ENCODE assay signal across 36 cellular contexts in the genomic region with DNA sequence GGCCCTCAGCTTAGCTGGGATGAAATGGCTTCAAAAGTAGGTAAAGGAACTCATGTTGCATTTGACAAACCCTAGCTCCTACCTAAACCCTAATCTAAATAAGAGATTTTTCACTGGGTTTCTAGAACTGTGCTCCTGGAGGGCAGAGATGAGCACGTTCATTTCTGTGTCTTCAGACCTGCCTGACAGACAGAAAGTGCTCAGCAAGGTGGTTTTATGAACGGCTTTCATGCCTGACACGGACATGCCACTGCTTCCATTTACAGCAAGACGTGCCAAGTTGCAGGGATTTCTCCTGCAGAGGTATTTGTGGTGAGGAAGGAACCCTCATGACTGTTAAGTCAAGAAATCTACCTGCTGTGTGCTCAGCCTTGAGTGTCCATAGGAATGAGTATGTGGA.
"Had no signal": no experiment of that assay in that cellular context is flagged by ENCODE, and none has a peak within 500 bp of the region (broad histone marks: within the 10 kb centered on the region; RNA-seq: fewer than 3 reads in every experiment).

No MANE protein-coding gene starts in this region.

- H3K27me3 Mint-ChIP-seq: activated CD4-positive, alpha-beta T cell treated with anti-CD3 and anti-CD28 coated beads, Interleukin-2, amount 10 ng/mL, durations not matched to agents 24 days and 14 days; activated naive CD8-positive, alpha-beta T cell treated with anti-CD3 and anti-CD28 coated beads for 36 hours; activated T-helper 17 cell treated with anti-CD3 and anti-CD28 coated beads, Interleukin-2, amount 50 U/mL, for 72 hours had no signal

- H3K9me3 Mint-ChIP-seq: activated T-cell treated with anti-CD3 and anti-CD28 coated beads, Interleukin-2, amount 50 U/mL, for 72 hours; activated T-helper 17 cell treated with anti-CD3 and anti-CD28 coated beads, Interleukin-2, amount 50 U/mL, for 72 hours had no signal

- H3K36me3 ChIP-seq: adrenal gland, brain microvascular endothelial cell, breast epithelium had no signal

- H3K27me3 ChIP-seq: adrenal gland, body of pancreas, brain microvascular endothelial cell, breast epithelium had no signal

- H3K36me3 Mint-ChIP-seq: activated CD4-positive, alpha-beta memory T cell treated with anti-CD3 and anti-CD28 coated beads for 36 hours; activated naive CD4-positive, alpha-beta T cell treated with anti-CD3 and anti-CD28 coated beads, Interleukin-2, amount 50 U/mL, for 72 hours; activated naive CD8-positive, alpha-beta T cell treated with anti-CD3 and anti-CD28 coated beads for 36 hours had no signal

- H3K9me3 ChIP-seq: adrenal gland had no signal

- H3K27ac ChIP-seq: adrenal gland, body of pancreas, brain microvascular endothelial cell, breast epithelium, VCaP had no signal

- H3K4me1 ChIP-seq: breast epithelium had no signal

- H3K4me3 Mint-ChIP-seq: activated B cell treated with CpG ODN at 0.5 μM for 24 hours; activated CD4-positive, alpha-beta memory T cell treated with anti-CD3 and anti-CD28 coated beads for 36 hours; activated CD4-positive, alpha-beta T cell treated with anti-CD3 and anti-CD28 coated beads, Interleukin-2, amount 10 ng/mL, durations not matched to agents 24 days and 14 days; activated CD8-positive, alpha-beta T cell treated with anti-CD3 and anti-CD28 coated beads for 36 hours; activated naive CD4-positive, alpha-beta T cell treated with anti-CD3 and anti-CD28 coated beads for 36 hours; activated naive CD8-positive, alpha-beta T cell treated with anti-CD3 and anti-CD28 coated beads for 36 hours; activated T-cell treated with anti-CD3 and anti-CD28 coated beads, Interleukin-2, amount 50 U/mL, for 4 hours; activated T-cell treated with anti-CD3 and anti-CD28 coated beads, Interleukin-2, amount 50 U/mL, for 72 hours; activated T-helper 1 cell treated with anti-CD3 and anti-CD28 coated beads, Interleukin-12 subunit alpha, Interleukin-12 subunit beta, Interleukin-2, Interleukin-4 antibody, amounts not matched to agents 30 ng/mL and 10 ng/mL and 1 ng/mL, durations not matched to agents 14 hours and 24 hours and 36 hours; activated T-helper 17 cell treated with anti-CD3 and anti-CD28 coated beads, Interleukin-2, amount 50 U/mL, for 72 hours; T-helper 2 cell treated with Interferon-gamma antibody and Interleukin-4, amounts not matched to agents 5 μg/mL and 100 μg/mL, for 36 hours had no signal

- FAIRE-seq: astrocyte, colon, TTC549 had no signal

- DNase-seq: activated B cell treated with CpG ODN at 0.5 μM for 24 hours; activated CD4-positive, alpha-beta memory T cell treated with anti-CD3 and anti-CD28 coated beads for 36 hours; activated CD4-positive, alpha-beta T cell treated with anti-CD3 and anti-CD28 coated beads for 4 hours; activated CD4-positive, alpha-beta T cell treated with anti-CD3 and anti-CD28 coated beads, Interleukin-2, amount 10 ng/mL, durations not matched to agents 24 days and 14 days; activated CD4-positive, alpha-beta T cell treated with anti-CD3 and anti-CD28 coated beads, Interleukin-2, amount 50 U/mL, for 1 hour; activated CD4-positive, alpha-beta T cell treated with anti-CD3 and anti-CD28 coated beads, Interleukin-2, amount 50 U/mL, for 4 hours; activated CD4-positive, CD25-positive, alpha-beta regulatory T cell treated with anti-CD3 and anti-CD28 coated beads, Interleukin-2, amount 50 U/mL, for 72 hours; activated CD8-positive, alpha-beta memory T cell treated with anti-CD3 and anti-CD28 coated beads, Interleukin-2, amount 50 U/mL, for 4 hours; activated CD8-positive, alpha-beta T cell treated with anti-CD3 and anti-CD28 coated beads for 36 hours; activated effector memory CD4-positive, alpha-beta T cell treated with anti-CD3 and anti-CD28 coated beads, Interleukin-2, amount 50 U/mL, for 16 hours; activated gamma-delta T cell treated with Interleukin-2 at 50 U/mL for 16 hours; activated naive CD4-positive, alpha-beta T cell; activated naive CD4-positive, alpha-beta T cell treated with anti-CD3 and anti-CD28 coated beads for 36 hours; activated naive CD4-positive, alpha-beta T cell treated with anti-CD3 and anti-CD28 coated beads, Interleukin-2, amount 50 U/mL, for 16 hours; activated naive CD8-positive, alpha-beta T cell treated with anti-CD3 and anti-CD28 coated beads for 36 hours; activated T-cell treated with anti-CD3 and anti-CD28 coated beads for 4 hours; activated T-cell treated with anti-CD3 and anti-CD28 coated beads, Interleukin-2, amount 50 U/mL, for 1 hour; activated T-cell treated with anti-CD3 and anti-CD28 coated beads, Interleukin-2, amount 50 U/mL, for 4 hours; activated T-cell treated with anti-CD3 and anti-CD28 coated beads, Interleukin-2, amount 50 U/mL, for 72 hours; adrenal gland; amniotic stem cell; aorta; body of pancreas; brain microvascular endothelial cell; central memory CD4-positive, alpha-beta T cell; T-helper 2 cell; T-helper 9 cell had no signal

- H3K4me3 ChIP-seq: adrenal gland, body of pancreas, breast epithelium had no signal

- H3K27ac Mint-ChIP-seq: activated B cell treated with CpG ODN at 0.5 μM for 24 hours; activated CD4-positive, alpha-beta memory T cell treated with anti-CD3 and anti-CD28 coated beads for 36 hours; activated CD4-positive, alpha-beta T cell treated with anti-CD3 and anti-CD28 coated beads, Interleukin-2, amount 10 ng/mL, durations not matched to agents 24 days and 14 days; activated CD8-positive, alpha-beta T cell treated with anti-CD3 and anti-CD28 coated beads for 36 hours; activated naive CD4-positive, alpha-beta T cell treated with anti-CD3 and anti-CD28 coated beads for 36 hours; activated naive CD4-positive, alpha-beta T cell treated with anti-CD3 and anti-CD28 coated beads, Interleukin-2, amount 50 U/mL, for 72 hours; activated naive CD8-positive, alpha-beta T cell treated with anti-CD3 and anti-CD28 coated beads for 36 hours; activated T-cell treated with anti-CD3 and anti-CD28 coated beads, Interleukin-2, amount 50 U/mL, for 72 hours; activated T-helper 1 cell treated with anti-CD3 and anti-CD28 coated beads, Interleukin-12 subunit alpha, Interleukin-12 subunit beta, Interleukin-2, Interleukin-4 antibody, amounts not matched to agents 30 ng/mL and 10 ng/mL and 1 ng/mL, durations not matched to agents 14 hours and 24 hours and 36 hours; activated T-helper 17 cell treated with anti-CD3 and anti-CD28 coated beads, Interleukin-2, amount 50 U/mL, for 72 hours; T-helper 2 cell treated with Interferon-gamma antibody and Interleukin-4, amounts not matched to agents 5 μg/mL and 100 μg/mL, for 36 hours had no signal

- H3K4me1 Mint-ChIP-seq: activated B cell treated with CpG ODN at 0.5 μM for 24 hours; activated CD4-positive, alpha-beta T cell treated with anti-CD3 and anti-CD28 coated beads, Interleukin-2, amount 10 ng/mL, durations not matched to agents 24 days and 14 days; activated naive CD8-positive, alpha-beta T cell treated with anti-CD3 and anti-CD28 coated beads for 36 hours; activated T-helper 17 cell treated with anti-CD3 and anti-CD28 coated beads, Interleukin-2, amount 50 U/mL, for 72 hours had no signal

- ATAC-seq: activated CD8-positive, alpha-beta T cell treated with anti-CD3 and anti-CD28 coated beads for 36 hours; activated naive CD4-positive, alpha-beta T cell treated with anti-CD3 and anti-CD28 coated beads, Interleukin-2, amount 50 U/mL, for 72 hours; activated T-cell treated with anti-CD3 and anti-CD28 coated beads, Interleukin-2, amount 50 U/mL, for 4 hours; activated T-cell treated with anti-CD3 and anti-CD28 coated beads, Interleukin-2, amount 50 U/mL, for 72 hours; activated T-helper 17 cell treated with anti-CD3 and anti-CD28 coated beads, Interleukin-2, amount 50 U/mL, for 72 hours; body of pancreas had no signal
